In the genomic region with DNA sequence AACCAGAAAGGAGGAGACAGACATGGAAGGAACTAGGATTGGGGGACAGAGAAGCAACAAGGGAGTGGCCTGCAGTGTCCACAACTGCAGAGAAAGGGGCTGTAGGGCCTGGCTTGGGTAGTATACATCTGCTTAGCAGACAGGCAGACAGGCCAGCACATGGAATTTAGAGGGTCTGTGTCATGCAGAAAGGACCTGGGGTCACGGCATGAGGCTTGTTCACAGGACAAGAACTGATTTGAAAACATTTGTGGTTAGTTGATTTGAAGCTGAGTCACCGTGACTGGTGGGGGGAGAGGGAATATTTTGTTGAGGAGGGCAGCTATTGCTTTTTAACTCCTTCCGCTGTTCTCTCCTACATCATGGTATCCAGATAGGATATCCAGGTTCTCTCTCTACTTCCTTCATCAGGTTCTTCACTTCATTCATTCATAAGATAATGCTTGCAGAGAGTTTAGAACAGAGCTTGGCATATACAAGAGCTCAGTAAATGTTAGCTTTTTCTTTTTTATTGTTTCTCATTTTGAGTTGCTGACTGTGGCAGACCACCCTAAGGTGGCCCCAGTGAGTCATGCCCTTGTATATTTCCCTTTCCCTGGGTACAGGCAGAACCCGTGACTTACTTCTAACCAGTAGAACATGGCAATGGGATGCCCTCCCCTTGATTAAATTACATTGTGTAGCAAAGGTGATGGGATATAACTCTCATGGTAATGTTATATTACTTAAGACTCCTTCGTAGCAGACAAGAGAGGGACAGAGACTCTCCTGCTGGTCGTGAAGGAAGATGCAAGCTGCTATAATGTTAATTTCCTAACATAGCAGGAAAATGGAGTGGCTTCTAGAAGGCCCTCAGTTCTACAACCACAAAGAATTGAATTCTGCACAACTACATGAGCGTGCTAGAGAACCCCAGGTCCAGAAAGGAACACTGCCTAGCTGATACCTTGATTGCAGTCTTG, we compare ENCODE assay signal across 14 cellular contexts.
DNase-seq lines count a peak whose midpoint lies in the region; ATAC-seq and TF ChIP-seq lines count a peak whose summit lies in the region.
"Had no signal": no experiment of that assay in that cellular context is flagged by ENCODE, and none has a peak within 500 bp of the region (broad histone marks: within the 10 kb centered on the region; RNA-seq: fewer than 3 reads in every experiment).

No MANE protein-coding gene starts in this region.

- no peaks in the 10 kb centered on the region for H3K36me3 Mint-ChIP-seq in osteocyte (ENCODE audit: unreplicated experiment)
- no peaks in the 10 kb centered on the region for H3K36me3 Mint-ChIP-seq in Caco-2 (ENCODE audit: insufficient read depth, unreplicated experiment)

- H3K27ac Mint-ChIP-seq in osteocyte (ENCODE audit: unreplicated experiment) (peak overlapping the region; percentile 91), Caco-2 (ENCODE audit: unreplicated experiment) (no peak overlapping the region)

- H3K9me3 Mint-ChIP-seq in osteocyte (ENCODE audit: unreplicated experiment) = no peaks in the 10 kb centered on the region
- no peaks in the 10 kb centered on the region for H3K9me3 Mint-ChIP-seq in Caco-2 (ENCODE audit: unreplicated experiment)

- no peak for ATAC-seq in GM19035 (IDR thresholded peaks at IDR 0.05; ENCODE audit: unreplicated experiment)
- no peak for ATAC-seq in HG03460 (IDR thresholded peaks at IDR 0.05; ENCODE audit: unreplicated experiment)

- peak overlapping the region; percentile 31; the same call in 1 of the 2 replicates for H2AFZ ChIP-seq in PC-9

- no peaks in the 10 kb centered on the region for H4K20me1 ChIP-seq in PC-9 (ENCODE audit: insufficient read depth)

- no peaks in the 10 kb centered on the region for H3K79me2 ChIP-seq in PC-9 (ENCODE audit: low read depth)

- H3F3A ChIP-seq in PC-9 (ENCODE audit: insufficient read depth, low read depth) = no peaks in the 10 kb centered on the region

- H3K4me1 Mint-ChIP-seq in osteocyte (ENCODE audit: unreplicated experiment) (peaks cover 72% of the 10 kb centered on the region), Caco-2 (ENCODE audit: low read depth, unreplicated experiment) (no peaks in the 10 kb centered on the region)

- POLR2A ChIA-PET in PC-9 (lab: Charles Lee; ENCODE audit: unreplicated experiment) = no interaction called here
- POLR2A ChIA-PET in Caco-2 (lab: Charles Lee) = no interaction called here

- BruUV-seq in PC-9 (replicated peaks; lab: Mats Ljungman, UMichigan) = no TSS peak
- BruUV-seq in Caco-2 (replicated peaks; lab: Mats Ljungman, UMichigan) = no TSS peak

- no peaks in the 10 kb centered on the region for H3K36me3 ChIP-seq in PC-9 (ENCODE audit: low read depth)
- no peaks in the 10 kb centered on the region for H3K36me3 ChIP-seq in colonic mucosa
- no peaks in the 10 kb centered on the region for H3K36me3 ChIP-seq in Caco-2 (ENCODE audit: control insufficient read depth, insufficient read depth, low read length)
- H3K36me3 ChIP-seq: ascending aorta, esophagus squamous epithelium, left ventricle myocardium inferior had no signal

- H3K4me3 Mint-ChIP-seq in osteocyte (ENCODE audit: unreplicated experiment) (no peak overlapping the region), Caco-2 (ENCODE audit: unreplicated experiment) (no peak overlapping the region)

- intact Hi-C loops in PC-9 (cut with micrococcal nuclease; ENCODE audit: unreplicated experiment) (no loop called here), colonic mucosa (cut with DNase I) (no loop called here), Caco-2 (cut with micrococcal nuclease; ENCODE audit: unreplicated experiment) (no loop called here)

- no peaks in the 10 kb centered on the region for H3K27me3 Mint-ChIP-seq in osteocyte (ENCODE audit: unreplicated experiment)
- H3K27me3 Mint-ChIP-seq in Caco-2 (ENCODE audit: insufficient read depth, unreplicated experiment) = no peaks in the 10 kb centered on the region

- CTCF ChIA-PET in PC-9 (lab: Charles Lee) = no interaction called here
- CTCF ChIA-PET in Caco-2 (lab: Charles Lee) = no interaction called here

- H3K4me1 ChIP-seq in PC-9 (replicated peaks; ENCODE audit: insufficient read depth) (peaks cover 18% of the 10 kb centered on the region), colonic mucosa (no peaks in the 10 kb centered on the region), Caco-2 (no peaks in the 10 kb centered on the region)
- H3K4me1 ChIP-seq: ascending aorta, esophagus squamous epithelium had no signal

- H3K9me3 ChIP-seq in PC-9 (ENCODE audit: insufficient read depth, low read depth) (no peaks in the 10 kb centered on the region), colonic mucosa (no peaks in the 10 kb centered on the region), Caco-2 (no peaks in the 10 kb centered on the region)
- H3K9me3 ChIP-seq: ascending aorta, esophagus squamous epithelium, left ventricle myocardium inferior had no signal

- H3K4me2 ChIP-seq in PC-9 = peak overlapping the region; percentile 15; the same call in 1 of the 2 replicates

- TF ChIP-seq CTCF in PC-9 (conservative IDR thresholded peaks at IDR 0.05) = no peak
- TF ChIP-seq CTCF in epithelial cell of proximal tubule (conservative IDR thresholded peaks at IDR 0.05; ENCODE audit: low read depth, low read length) = peak; percentile 18
- peak; percentile 33 for TF ChIP-seq CTCF in osteocyte (IDR thresholded peaks at IDR 0.05)
- TF ChIP-seq CTCF in colonic mucosa (IDR thresholded peaks at IDR 0.05) = no peak
- no peak for TF ChIP-seq CTCF in Caco-2 (IDR thresholded peaks at IDR 0.05; ENCODE audit: insufficient read depth in 1 of 2, low read depth in 1 of 2, low read length in 1 of 2, severe bottlenecking in 1 of 2, unreplicated experiment in 1 of 2)

- H3K27ac ChIP-seq in PC-9 (no peak overlapping the region), colonic mucosa (no peak overlapping the region)
- H3K27ac ChIP-seq: ascending aorta, esophagus squamous epithelium, left ventricle myocardium inferior had no signal

- H3K4me3 ChIP-seq in PC-9 (no peak overlapping the region), epithelial cell of proximal tubule (ENCODE audit: low read depth, low read length) (no peak overlapping the region), colonic mucosa (no peak overlapping the region), Caco-2 (ENCODE audit: low read depth, low read length) (no peak overlapping the region)
- H3K4me3 ChIP-seq: ascending aorta, esophagus squamous epithelium, left ventricle myocardium inferior had no signal

- no peak overlapping the region for H3K9ac ChIP-seq in colonic mucosa (ENCODE audit: low read depth in 2 of 2, low read length in 2 of 2)

- DNase-seq in ELF-1 (ENCODE audit: low read depth, low spot score) (peak; percentile 36), PC-9 (peak in 1 of 2 experiments; percentile 21), epithelial cell of proximal tubule (ENCODE audit: low read depth) (peak; percentile 81), osteocyte (ENCODE audit: extremely low spot score, unreplicated experiment) (no peak), colonic mucosa (no peak), Caco-2 (no peak)
- DNase-seq: COR-L47, esophagus squamous epithelium, left ventricle myocardium inferior, NCI-H187 treated with DMSO at 0.1 percent for 48 hours, substantia nigra had no signal

- H3K9me2 ChIP-seq in PC-9 (ENCODE audit: insufficient read depth) = no peaks in the 10 kb centered on the region

- H3K27me3 ChIP-seq in PC-9 (ENCODE audit: insufficient read depth, low read depth) (no peaks in the 10 kb centered on the region), colonic mucosa (no peaks in the 10 kb centered on the region), Caco-2 (replicated peaks; ENCODE audit: control insufficient read depth, insufficient read depth, low read length) (no peaks in the 10 kb centered on the region)
- H3K27me3 ChIP-seq: ascending aorta had no signal

Comparison
In these comparisons a context has a peak if more than half of its experiments do, and no peak if none do; other contexts are left out.
1. DNase-seq: peak in ELF-1 (single experiment) and epithelial cell of proximal tubule (single experiment); none in osteocyte (single experiment), colonic mucosa (single experiment) and Caco-2 (0 of 2).
2. CTCF ChIP-seq: peak in epithelial cell of proximal tubule (single experiment) and osteocyte (single experiment); none in PC-9 (single experiment), colonic mucosa (single experiment) and Caco-2 (0 of 2).